ENCODE assay signal across 1 cellular context in genomic region chr16:88705076-88705684, GRCh38.
TF ChIP-seq lines count a peak whose summit lies in the region.

No MANE protein-coding gene starts in this region.

TF ChIP-seq in K562, 482 proteins besides CTCF, POLR2A, EP300 and RAD21:
- TF ChIP-seq HIVEP1 (CRISPR knock-in tag; IDR thresholded peaks at IDR 0.05), result no peak
- TF ChIP-seq ELF1 (tag; IDR thresholded peaks at IDR 0.05), result no peak
- TF ChIP-seq SIN3A (IDR thresholded peaks at IDR 0.05; ENCODE audit: borderline replicate concordance in 2 of 2, control insufficient read depth in 1 of 2, low read depth in 2 of 2, low read length in 2 of 2), result 0 out of 4 replicates have a peak, but pooled peaks of 1 of the 2 experiments have one; percentile 9
- TF ChIP-seq RBM17 (IDR thresholded peaks at IDR 0.05; ENCODE audit: borderline replicate concordance, low read depth, low read length), result no peak
